ENCODE assay signal across 8 cellular contexts in the genomic region with DNA sequence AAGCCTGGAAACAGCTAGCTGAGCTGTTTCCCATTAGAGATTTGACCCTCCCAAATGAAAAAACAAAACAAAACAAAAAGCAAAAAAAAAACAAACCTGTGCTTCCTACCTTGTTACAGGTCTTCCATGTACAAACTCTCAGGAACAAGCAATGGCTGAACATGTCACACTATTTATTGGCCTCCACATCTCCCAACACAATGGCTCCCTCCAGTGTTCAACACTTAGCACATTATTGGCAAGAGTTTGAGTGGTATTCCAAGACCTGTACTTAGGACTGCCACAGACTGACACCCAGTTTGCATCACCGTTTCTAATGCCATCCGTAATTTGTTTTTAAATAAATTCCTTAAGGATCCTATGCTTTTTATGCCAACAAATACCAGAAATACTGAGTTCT.
DNase-seq lines count a peak whose midpoint lies in the region; ATAC-seq, FAIRE-seq and TF ChIP-seq lines count a peak whose summit lies in the region.

No MANE protein-coding gene starts in this region.

- TF ChIP-seq RAD21 in SK-N-SH (IDR thresholded peaks at IDR 0.05; ENCODE audit: low read length): peak; percentile 97

- H2AFZ ChIP-seq in SK-N-SH (ENCODE audit: low read depth): no peak overlapping the region

- FAIRE-seq in H54 (lab: Jason Lieb, UNC): no peak

- H3K9me3 ChIP-seq in SK-N-SH: no peaks in the 10 kb centered on the region

- no peaks in the 10 kb centered on the region for H3K9me2 ChIP-seq in SK-N-SH

- H3K4me2 ChIP-seq in SK-N-SH: no peak overlapping the region

- no peak overlapping the region for H3K27ac ChIP-seq in SK-N-SH (ENCODE audit: low read depth in 2 of 2, low read length in 1 of 2)

- H3K27me3 ChIP-seq in SK-N-SH (ENCODE audit: insufficient read depth): no peaks in the 10 kb centered on the region

- TF ChIP-seq EP300 in SK-N-SH (IDR thresholded peaks at IDR 0.05; ENCODE audit: borderline replicate concordance in 1 of 2, low read depth in 1 of 2, low read length in 1 of 2): no peak

- H3K4me3 ChIP-seq in SK-N-SH (ENCODE audit: low read depth in 2 of 2, low read length in 1 of 2): no peak overlapping the region; a peak in 1 of 4 replicates

- H3K9ac ChIP-seq in SK-N-SH: no peak overlapping the region

- no peaks in the 10 kb centered on the region for H3K79me2 ChIP-seq in SK-N-SH (ENCODE audit: insufficient read depth)

- no peaks in the 10 kb centered on the region for H3F3A ChIP-seq in SK-N-SH (replicated peaks; ENCODE audit: insufficient read depth)

- peak; percentile 70 for ATAC-seq in GM19467 (IDR thresholded peaks at IDR 0.05; ENCODE audit: unreplicated experiment)
- no peak for ATAC-seq in HG03039 (IDR thresholded peaks at IDR 0.05; ENCODE audit: unreplicated experiment)
- no peak for ATAC-seq in HG03095 (IDR thresholded peaks at IDR 0.05; ENCODE audit: unreplicated experiment)

- peak; percentile 55 for TF ChIP-seq CTCF in SK-N-SH (IDR thresholded peaks at IDR 0.05)

- CTCF ChIA-PET in SK-N-SH (lab: Yijun Ruan, JAX): interaction anchor here (0.6 to 4.7 kb wide), 29 partner anchors 9 to 1269 kb away, joined by 3 to 29 read pairs (median 3); partner anchors contain the start of gene OLFM3

- POLR2A ChIA-PET in SK-N-SH (lab: Yijun Ruan, JAX): no interaction called here

- WGBS in SK-N-SH (ENCODE audit: low lambda C conversion rate): 11% methylated on average over 2 of the region's 2 CpGs

- H3K4me1 ChIP-seq in SK-N-SH (ENCODE audit: control insufficient read depth in 1 of 2, insufficient read depth in 2 of 2, low read depth in 1 of 2, low read length in 1 of 2): peaks cover 0 to 7% of the 10 kb centered on the region in 2 experiments; a peak in 1 of 4 replicates

- H4K20me1 ChIP-seq in SK-N-SH (ENCODE audit: insufficient read depth): no peaks in the 10 kb centered on the region

- no peaks in the 10 kb centered on the region for H3K36me3 ChIP-seq in SK-N-SH (replicated peaks in 1 of 2; ENCODE audit: control insufficient read depth in 1 of 2, insufficient read depth in 2 of 2, low read length in 1 of 2)

- DNase-seq in Ammon's horn (ENCODE audit: low spot score): peak; percentile 62
- DNase-seq in NAMALWA (ENCODE audit: low spot score): peak; percentile 46
- DNase-seq in SK-N-SH: peak; percentile 35
- DNase-seq in iPS-NIHi11 (ENCODE audit: low spot score): peak; percentile 63
- DNase-seq in H54 (ENCODE audit: insufficient read length, low spot score): no peak

- no peak for TF ChIP-seq POLR2A in H54 (IDR thresholded peaks at IDR 0.05; ENCODE audit: low read depth, low read length)

TF ChIP-seq in SK-N-SH, 30 proteins besides CTCF, POLR2A, EP300 and RAD21:
- TF ChIP-seq FOSL2 (IDR thresholded peaks at IDR 0.05; ENCODE audit: borderline replicate concordance, low read depth): no peak
- peak; percentile 86; the same call in 1 of the 2 replicates for TF ChIP-seq SMC3 (IDR thresholded peaks at IDR 0.05; ENCODE audit: low read depth, low read length)
TF ChIP-seq in SK-N-SH: peak in this region for 1.
